Comparison of ENCODE assay signal across 18 cellular contexts in genomic region chr7:156625585-156625984, GRCh38. TPM values are rescaled to one million over a fixed set of nuclear protein-coding genes. Genes with fewer than 3 reads are reported as not detected.
A peak's percentile ranks its signal among the peaks of the same experiment; 100 is the strongest.
DNase-seq lines count a peak whose midpoint lies in the region; ATAC-seq and TF ChIP-seq lines count a peak whose summit lies in the region.
"Had no signal": no experiment of that assay in that cellular context is flagged by ENCODE, and none has a peak within 500 bp of the region (broad histone marks: within the 10 kb centered on the region; RNA-seq: fewer than 3 reads in every experiment).

No MANE protein-coding gene starts in this region.

- no peaks in the 10 kb centered on the region for H3K27me3 ChIP-seq in GM23248 (replicated peaks; ENCODE audit: insufficient read depth)
- no peaks in the 10 kb centered on the region for H3K27me3 ChIP-seq in vagina

- H3K9me3 ChIP-seq in T-helper 17 cell (ENCODE audit: control insufficient read depth, low read length, poor library complexity, severe bottlenecking) (peaks cover 6% of the 10 kb centered on the region), GM23248 (ENCODE audit: low read depth) (no peaks in the 10 kb centered on the region), vagina (peaks cover 10% of the 10 kb centered on the region)

- peak overlapping the region; percentile 69 for H3K27ac Mint-ChIP-seq in activated CD8-positive, alpha-beta memory T cell treated with anti-CD3 and anti-CD28 coated beads, Interleukin-2, amount 10 ng/mL, durations not matched to agents 7 days and 5 days
- H3K27ac Mint-ChIP-seq in T-helper 17 cell, result no peak overlapping the region
- peak overlapping the region in 1 of 2 donors; percentile 53 for H3K27ac Mint-ChIP-seq in effector memory CD8-positive, alpha-beta T cell

- H3K36me3 ChIP-seq in GM23248 (ENCODE audit: low read depth), result no peaks in the 10 kb centered on the region
- no peaks in the 10 kb centered on the region for H3K36me3 ChIP-seq in vagina

- intact Hi-C loops in vagina (cut with DNase I), result no loop called here

- H3K27ac ChIP-seq in GM23248 (no peak overlapping the region), vagina (no peak overlapping the region)
- H3K27ac ChIP-seq: A549, C4-2B, KMS-11, PC-9 had no signal

- H3K4me1 ChIP-seq in GM23248 (ENCODE audit: insufficient read depth), result no peaks in the 10 kb centered on the region
- no peaks in the 10 kb centered on the region for H3K4me1 ChIP-seq in vagina
- H3K4me1 ChIP-seq: A549 had no signal

- 17 to 26% methylated on average over 1 to 2 of the region's 2 CpGs for WGBS in GM23248 (ENCODE audit: low coverage in 1 of 2, low lambda C conversion rate in 2 of 2, missing lambda C conversion rate in 2 of 2), 2 experiments

- peak; percentile 92 for ATAC-seq in activated CD8-positive, alpha-beta memory T cell treated with anti-CD3 and anti-CD28 coated beads, Interleukin-2, amount 10 ng/mL, durations not matched to agents 7 days and 5 days
- ATAC-seq in T-helper 17 cell (peak; percentile 71), HG02610 (IDR thresholded peaks at IDR 0.05; ENCODE audit: unreplicated experiment) (no peak)
- peak; percentile 86 for ATAC-seq in effector memory CD8-positive, alpha-beta T cell (replicated peaks)
- ATAC-seq: A549 had no signal

- H3K4me3 Mint-ChIP-seq in activated CD8-positive, alpha-beta memory T cell treated with anti-CD3 and anti-CD28 coated beads, Interleukin-2, amount 10 ng/mL, durations not matched to agents 7 days and 5 days, result peak overlapping the region; percentile 12
- H3K4me3 Mint-ChIP-seq in T-helper 17 cell, result no peak overlapping the region
- no peak overlapping the region for H3K4me3 Mint-ChIP-seq in effector memory CD8-positive, alpha-beta T cell

- no peaks in the 10 kb centered on the region for H3F3A ChIP-seq in GM23248 (ENCODE audit: insufficient read depth)

- peaks cover 39% of the 10 kb centered on the region for H3K36me3 Mint-ChIP-seq in activated CD8-positive, alpha-beta memory T cell treated with anti-CD3 and anti-CD28 coated beads, Interleukin-2, amount 10 ng/mL, durations not matched to agents 7 days and 5 days
- peaks cover 3% of the 10 kb centered on the region for H3K36me3 Mint-ChIP-seq in T-helper 17 cell (ENCODE audit: low read depth)
- H3K36me3 Mint-ChIP-seq in effector memory CD8-positive, alpha-beta T cell (ENCODE audit: insufficient read depth), result peaks cover 3% of the 10 kb centered on the region

- no peaks in the 10 kb centered on the region for H3K79me2 ChIP-seq in GM23248 (ENCODE audit: insufficient read depth)

- peaks cover 17% of the 10 kb centered on the region for H3K4me1 Mint-ChIP-seq in activated CD8-positive, alpha-beta memory T cell treated with anti-CD3 and anti-CD28 coated beads, Interleukin-2, amount 10 ng/mL, durations not matched to agents 7 days and 5 days
- H3K4me1 Mint-ChIP-seq in T-helper 17 cell, result peaks cover 8% of the 10 kb centered on the region
- H3K4me1 Mint-ChIP-seq in effector memory CD8-positive, alpha-beta T cell (ENCODE audit: low read depth in 2 of 2), result peaks cover 0 to 8% of the 10 kb centered on the region in 2 donors

- H3K27me3 Mint-ChIP-seq in activated CD8-positive, alpha-beta memory T cell treated with anti-CD3 and anti-CD28 coated beads, Interleukin-2, amount 10 ng/mL, durations not matched to agents 7 days and 5 days, result peaks cover 45% of the 10 kb centered on the region
- H3K27me3 Mint-ChIP-seq in T-helper 17 cell, result no peaks in the 10 kb centered on the region
- H3K27me3 Mint-ChIP-seq in effector memory CD8-positive, alpha-beta T cell, result peaks cover 24% of the 10 kb centered on the region in 2 donors

- DNase-seq in activated CD8-positive, alpha-beta memory T cell treated with anti-CD3 and anti-CD28 coated beads, Interleukin-2, amount 10 ng/mL, durations not matched to agents 7 days and 5 days, result peak; percentile 73
- DNase-seq in activated CD8-positive, alpha-beta memory T cell treated with anti-CD3 and anti-CD28 coated beads, Interleukin-2, amount 50 U/mL, for 4 hours, result no peak
- DNase-seq in T-helper 17 cell (no peak), midbrain (lab: John Stamatoyannopoulos, UW) (peak; percentile 45), GM23248 (no peak), vagina (ENCODE audit: extremely low spot score in 2 of 2) (no peak)
- no peak for DNase-seq in effector memory CD8-positive, alpha-beta T cell
- DNase-seq: COR-L47, DMS153, NCI-H1436 treated with DMSO at 0.1 percent for 48 hours, NCI-H2081, NCI-H510A, NCI-H82, PC-9 had no signal

- peaks cover 17% of the 10 kb centered on the region for H3K9me3 Mint-ChIP-seq in activated CD8-positive, alpha-beta memory T cell treated with anti-CD3 and anti-CD28 coated beads, Interleukin-2, amount 10 ng/mL, durations not matched to agents 7 days and 5 days (ENCODE audit: low read depth)
- peaks cover 8% of the 10 kb centered on the region in 2 donors for H3K9me3 Mint-ChIP-seq in effector memory CD8-positive, alpha-beta T cell

- no peak overlapping the region for H3K4me3 ChIP-seq in GM23248
- no peak overlapping the region for H3K4me3 ChIP-seq in vagina
- H3K4me3 ChIP-seq: A549, PC-9 had no signal

- H3K9ac ChIP-seq in GM23248, result no peak overlapping the region
- H3K9ac ChIP-seq: KMS-11 had no signal

- CTCF ChIA-PET in activated CD8-positive, alpha-beta memory T cell treated with anti-CD3 and anti-CD28 coated beads, Interleukin-2, amount 10 ng/mL, durations not matched to agents 7 days and 5 days (lab: Charles Lee), result interaction anchor here (0.6 to 1.4 kb wide), 4 partner anchors 8 to 38 kb away, joined by 3 read pairs; no protein-coding TSS in a partner anchor

- TF ChIP-seq POLR2A in vagina (IDR thresholded peaks at IDR 0.05), result no peak

- no peak overlapping the region for H3K4me2 ChIP-seq in GM23248 (ENCODE audit: unreplicated experiment)
- H3K4me2 ChIP-seq: A549, KMS-11, PC-9 had no signal

- in situ Hi-C loops in GM23248 (cut with MboI), result no loop called here

- no peaks in the 10 kb centered on the region for H4K20me1 ChIP-seq in GM23248 (ENCODE audit: insufficient read depth)

- no peaks in the 10 kb centered on the region; the same call in 1 of the 2 replicates for H3K9me2 ChIP-seq in GM23248 (ENCODE audit: insufficient read depth)

- no peak overlapping the region for H2AFZ ChIP-seq in GM23248
- H2AFZ ChIP-seq: PC-9 had no signal

- no peak for TF ChIP-seq CTCF in vagina (IDR thresholded peaks at IDR 0.05)

RNA-seq across cellular contexts. Expression of gene RNF32, which starts 15.0 kb away (rescaled TPM):
- total RNA-seq in activated CD8-positive, alpha-beta memory T cell treated with anti-CD3 and anti-CD28 coated beads, Interleukin-2, amount 10 ng/mL, durations not matched to agents 7 days and 5 days, result 1 to 10 TPM; 2.0 to 2.9 TPM
- total RNA-seq in T-helper 17 cell (1 to 10 TPM; 1.7 to 1.8 TPM), vagina (not detected)
- 1.1 TPM in 2 replicates for total RNA-seq in GM23248 (2014; rRNA removed; shearing (Covaris generic))
- polyA plus RNA-seq in GM23248 (2016; fragmentation: Nextera tagmentation; extraction: Ambion mirVana), result 1.8 and 2.4 TPM in 2 replicates

Comparison
In these comparisons a context has a peak if more than half of its experiments do, and no peak if none do; other contexts are left out.
1. DNase-seq: peak in activated CD8-positive, alpha-beta memory T cell treated with anti-CD3 and anti-CD28 coated beads, Interleukin-2, amount 10 ng/mL, durations not matched to agents 7 days and 5 days (single experiment) and midbrain (single experiment); none in activated CD8-positive, alpha-beta memory T cell treated with anti-CD3 and anti-CD28 coated beads, Interleukin-2, amount 50 U/mL, for 4 hours (single experiment), T-helper 17 cell (0 of 3), effector memory CD8-positive, alpha-beta T cell (0 of 3), GM23248 (single experiment) and vagina (0 of 2).